In the genomic region with DNA sequence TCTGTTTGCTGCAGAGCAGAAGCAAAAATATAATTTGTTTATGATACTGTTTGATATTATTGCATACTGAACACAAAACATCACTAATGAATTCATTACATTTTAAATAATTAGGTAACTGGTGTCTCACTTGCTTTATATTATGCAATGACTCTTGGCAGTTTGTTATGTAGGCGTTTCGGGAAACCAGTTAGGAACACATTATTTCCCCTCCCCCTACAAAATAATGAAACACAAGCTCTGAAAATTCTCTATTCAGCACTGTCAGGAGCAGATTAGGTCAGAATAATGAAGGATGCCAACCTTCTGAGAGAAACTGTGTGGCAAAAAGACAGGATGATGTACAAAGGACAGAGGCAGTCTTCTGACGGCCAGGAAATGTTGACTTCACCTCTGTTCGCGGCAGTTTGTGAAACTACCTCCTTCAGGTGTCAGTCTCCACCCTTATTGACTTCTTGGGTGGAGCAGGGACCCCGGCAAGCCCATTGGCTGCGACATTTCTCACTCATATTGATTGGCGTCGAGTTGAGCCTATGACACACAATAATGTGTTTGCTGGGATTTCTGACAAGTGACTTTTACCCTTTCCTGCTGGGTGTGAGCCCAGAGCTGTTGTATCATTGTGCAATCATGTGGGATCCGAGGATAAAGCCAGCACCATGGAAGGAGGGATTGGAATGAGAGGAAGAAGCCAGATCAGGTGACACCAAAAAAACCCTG, we compare ENCODE assay signal across 8 cellular contexts. TPM values are rescaled to one million over a fixed set of nuclear protein-coding genes. Genes with fewer than 3 reads are reported as not detected.
DNase-seq lines count a peak whose midpoint lies in the region; ATAC-seq, FAIRE-seq and TF ChIP-seq lines count a peak whose summit lies in the region.

No MANE protein-coding gene starts in this region.

- TF ChIP-seq POLR2A in GM18505 (IDR thresholded peaks at IDR 0.05; ENCODE audit: borderline replicate concordance, extremely low read depth, insufficient read depth, insufficient read length), result no peak

- H4K20me1 ChIP-seq in keratinocyte (ENCODE audit: control insufficient read depth, extremely low read depth, insufficient read depth, low read length), result peaks cover 11% of the 10 kb centered on the region

- no peak overlapping the region for H2AFZ ChIP-seq in keratinocyte (ENCODE audit: control insufficient read depth, low read length)

- peaks cover 31% of the 10 kb centered on the region for H3K36me3 Mint-ChIP-seq in brain

- peaks cover 6% of the 10 kb centered on the region for H3K27me3 Mint-ChIP-seq in brain

- H3K27me3 ChIP-seq in MG63, result no peaks in the 10 kb centered on the region
- no peaks in the 10 kb centered on the region for H3K27me3 ChIP-seq in keratinocyte (ENCODE audit: control insufficient read depth, extremely low read depth, insufficient read depth, low read length)
- H3K27me3 ChIP-seq in subcutaneous abdominal adipose tissue (ENCODE audit: control insufficient read depth in 5 of 5, insufficient read depth in 4 of 5, low read length in 5 of 5), result peaks cover 0 to 2% (median 0%) of the 10 kb centered on the region in 5 donors

- DNase-seq in DMS153 treated with DMSO at 0.1 percent for 48 hours (lab: John Stamatoyannopoulos, UW; ENCODE audit: unreplicated experiment), result peak; percentile 49
- DNase-seq in MG63, result peak; percentile 95
- DNase-seq in keratinocyte (ENCODE audit: low read depth, low spot score), result peak; percentile 80
- DNase-seq in foreskin melanocyte, result no peak

- H3K36me3 ChIP-seq in MG63 (peaks cover 15% of the 10 kb centered on the region), keratinocyte (ENCODE audit: control insufficient read depth in 2 of 2, extremely low read depth in 1 of 2, insufficient read depth in 2 of 2, low read length in 2 of 2) (peaks cover 3 to 8% of the 10 kb centered on the region in 2 experiments), subcutaneous abdominal adipose tissue (ENCODE audit: control insufficient read depth in 5 of 5, insufficient read depth in 5 of 5, low read length in 5 of 5) (peaks cover 0 to 9% (median 4%) of the 10 kb centered on the region in 5 donors)

- H3K4me2 ChIP-seq in keratinocyte (ENCODE audit: control insufficient read depth, extremely low read depth, insufficient read depth, low read depth, low read length), result peak overlapping the region; percentile 77

- no peaks in the 10 kb centered on the region for H3K9me3 ChIP-seq in MG63
- H3K9me3 ChIP-seq in keratinocyte (ENCODE audit: control insufficient read depth, low read depth, low read length), result no peaks in the 10 kb centered on the region
- H3K9me3 ChIP-seq in subcutaneous abdominal adipose tissue (ENCODE audit: control insufficient read depth in 5 of 5, low read length in 5 of 5), result no peaks in the 10 kb centered on the region

- H3K79me2 ChIP-seq in keratinocyte (ENCODE audit: control insufficient read depth, insufficient read depth, low read length), result peaks cover 2% of the 10 kb centered on the region

- H3K4me1 ChIP-seq in keratinocyte (ENCODE audit: control insufficient read depth, extremely low read depth, insufficient read depth, low read length) (peaks cover 43% of the 10 kb centered on the region), subcutaneous abdominal adipose tissue (ENCODE audit: control insufficient read depth in 5 of 5, insufficient read depth in 5 of 5, low read length in 5 of 5) (peaks cover 18 to 50% (median 44%) of the 10 kb centered on the region in 5 donors)

- H3K9me1 ChIP-seq in keratinocyte (ENCODE audit: control insufficient read depth, extremely low read depth, insufficient read depth, low read length), result no peaks in the 10 kb centered on the region

- H3K9ac ChIP-seq in keratinocyte (ENCODE audit: control insufficient read depth, extremely low read depth, insufficient read depth, low read length) (peak overlapping the region; percentile 65), subcutaneous abdominal adipose tissue (ENCODE audit: low read length in 5 of 5) (peak overlapping the region in 2 of 5 donors; percentile 3 to 10)

- H3K4me1 Mint-ChIP-seq in brain, result peaks cover 60% of the 10 kb centered on the region

- H3K4me3 ChIP-seq in MG63 (no peak overlapping the region), keratinocyte (ENCODE audit: control insufficient read depth in 2 of 3, extremely low read depth in 1 of 3, insufficient read depth in 2 of 3, low read depth in 1 of 3, low read length in 3 of 3) (peak overlapping the region in 1 of 3 experiments; percentile 54), subcutaneous abdominal adipose tissue (ENCODE audit: low read depth in 1 of 5, low read length in 5 of 5) (peak overlapping the region in 1 of 5 donors; percentile 19)

- H3K27ac ChIP-seq in keratinocyte (ENCODE audit: control insufficient read depth, insufficient read depth, low read length), result peak overlapping the region; percentile 79
- peak overlapping the region; percentile 89 for H3K27ac ChIP-seq in subcutaneous abdominal adipose tissue (ENCODE audit: low read depth, low read length)

- peak; percentile 94 for FAIRE-seq in keratinocyte (lab: Jason Lieb, UNC)

- ATAC-seq in GM18505 (IDR thresholded peaks at IDR 0.05; ENCODE audit: unreplicated experiment), result no peak
- no peak for ATAC-seq in GM21360 (IDR thresholded peaks at IDR 0.05; ENCODE audit: unreplicated experiment)

- H3K4me3 Mint-ChIP-seq in brain, result peak overlapping the region in 2 of 5 experiments; percentile 36 to 54

- dilution Hi-C loops in keratinocyte (cut with MboI; ENCODE audit: extremely low pct_ligation_motif_present, low sequenced_read_pairs), result no loop called here

- peak overlapping the region; percentile 84 to 97 (median 93) for H3K27ac Mint-ChIP-seq in brain

- TF ChIP-seq CTCF in brain (conservative IDR thresholded peaks at IDR 0.05) (no peak), keratinocyte (optimal IDR thresholded peaks at IDR 0.05 in 1 of 3, IDR thresholded peaks at IDR 0.05 in 1 of 3, conservative IDR thresholded peaks at IDR 0.05 in 1 of 3; ENCODE audit: extremely low read depth in 1 of 3, insufficient read depth in 2 of 3, low read length in 3 of 3) (no peak)

- no peaks in the 10 kb centered on the region for H3K9me3 Mint-ChIP-seq in brain

RNA-seq across cellular contexts. Expression of gene SH3PXD2B, which starts 34.0 kb away (rescaled TPM):
- total RNA-seq in MG63 (2014; rRNA removed; shearing (Covaris generic); ENCODE audit: low replicate concordance), result 4.4 and 15.2 TPM in 2 replicates
- polyA plus RNA-seq in brain (ENCODE audit: insufficient read depth, low read depth, low replicate concordance), result 16.3 TPM
- polyA plus RNA-seq in keratinocyte, result 17.3 to 17.9 TPM (median 17.6 TPM) in 3 replicates
- polyA plus RNA-seq in keratinocyte (2011; ENCODE audit: low read depth), result 5.2 TPM
- 13.7 and 14.4 TPM in 2 replicates for polyA plus RNA-seq in keratinocyte (2011; cell fraction: cytosol; rRNA removed)
- polyA plus RNA-seq in keratinocyte (2011; cell fraction: nucleus; rRNA removed), result 32.5 and 36.6 TPM in 2 replicates
- polyA plus RNA-seq in keratinocyte (2012; ENCODE audit: low replicate concordance), result 12.3 and 19.7 TPM in 2 replicates
- polyA minus RNA-seq in keratinocyte, result 25.1 to 32.8 TPM (median 25.9 TPM) in 3 replicates
- polyA minus RNA-seq in keratinocyte (2011; cell fraction: cytosol; rRNA and poly(A)+ RNA removed), result 21.7 TPM
- polyA minus RNA-seq in keratinocyte (2011; cell fraction: nucleus; rRNA and poly(A)+ RNA removed), result 27.1 and 42.1 TPM in 2 replicates
